In genomic region chr10:80468002-80468401, GRCh38 we compare ENCODE assay signal across 8 cellular contexts. TPM values are rescaled to one million over a fixed set of nuclear protein-coding genes. Genes with fewer than 3 reads are reported as not detected.
A peak's percentile ranks its signal among the peaks of the same experiment; 100 is the strongest.
DNase-seq lines count a peak whose midpoint lies in the region; ATAC-seq and TF ChIP-seq lines count a peak whose summit lies in the region.

No MANE protein-coding gene starts in this region.

- peaks cover 29% of the 10 kb centered on the region; the same call in 1 of the 2 replicates for H3K27me3 ChIP-seq in GM23338 (ENCODE audit: insufficient read depth)

- 0 out of 4 replicates have a peak, but pooled peaks of 1 of the 2 experiments have one; percentile 1 for TF ChIP-seq CTCF in GM23338 (conservative IDR thresholded peaks at IDR 0.05; ENCODE audit: low read depth in 2 of 2)

- H3K4me3 ChIP-seq in GM23338 = no peak overlapping the region

- peaks cover 84% of the 10 kb centered on the region for H3K79me2 ChIP-seq in GM23338 (replicated peaks; ENCODE audit: insufficient read depth)

- no peaks in the 10 kb centered on the region for H3K36me3 ChIP-seq in GM23338 (ENCODE audit: insufficient read depth)

- peaks cover 50% of the 10 kb centered on the region for H4K20me1 ChIP-seq in GM23338 (replicated peaks; ENCODE audit: insufficient read depth)

- peak; percentile 87 for DNase-seq in GM23338 (ENCODE audit: low spot score)
- peak; percentile 73 for DNase-seq in activated T-cell treated with anti-CD3 and anti-CD28 coated beads, Interleukin-2, amount 50 U/mL, for 1 hour
- peak; percentile 85 for DNase-seq in Right ventricle myocardium superior
- DNase-seq in pons (ENCODE audit: low spot score) = peak; percentile 86
- DNase-seq in 8988T = no peak
- DNase-seq in cerebellum (ENCODE audit: low spot score) = no peak

- peak; percentile 74 for ATAC-seq in GM23338
- ATAC-seq in Right ventricle myocardium superior (ENCODE audit: poor library complexity) = peak; percentile 52
- ATAC-seq in GM18909 (IDR thresholded peaks at IDR 0.05; ENCODE audit: poor library complexity, unreplicated experiment) = no peak
- no peak for ATAC-seq in GM21619 (IDR thresholded peaks at IDR 0.05; ENCODE audit: unreplicated experiment)

- no peaks in the 10 kb centered on the region for H3K9me3 Mint-ChIP-seq in GM23338

- H3K27ac Mint-ChIP-seq in GM23338 = no peak overlapping the region

- H3K4me2 ChIP-seq in GM23338 = peak overlapping the region; percentile 72; the same call in 1 of the 2 replicates

- H3K27me3 Mint-ChIP-seq in GM23338 (ENCODE audit: insufficient read depth, low read depth, poor library complexity) = peaks cover 30% of the 10 kb centered on the region

- H2AFZ ChIP-seq in GM23338 = no peak overlapping the region

- no peaks in the 10 kb centered on the region for H3K9me2 ChIP-seq in GM23338 (ENCODE audit: insufficient read depth)

- H3F3A ChIP-seq in GM23338 (replicated peaks; ENCODE audit: low read depth) = no peaks in the 10 kb centered on the region

- no peak overlapping the region for H3K4me3 Mint-ChIP-seq in GM23338

- intact Hi-C loops in Right ventricle myocardium superior (cut with DNase I) = no loop called here

- H3K36me3 Mint-ChIP-seq in GM23338 (ENCODE audit: low read depth) = peaks cover 12% of the 10 kb centered on the region

- H3K4me1 ChIP-seq in GM23338 (ENCODE audit: insufficient read depth) = peaks cover 50% of the 10 kb centered on the region

- peaks cover 68% of the 10 kb centered on the region for H3K4me1 Mint-ChIP-seq in GM23338

- no peak overlapping the region for H3K27ac ChIP-seq in GM23338 (ENCODE audit: low read depth)

TF ChIP-seq in GM23338, 12 proteins besides CTCF, POLR2A, EP300 and RAD21:
- TF ChIP-seq STAT1 (IDR thresholded peaks at IDR 0.05; ENCODE audit: unreplicated experiment) (no peak), EZH2phosphoT487 (IDR thresholded peaks at IDR 0.05; ENCODE audit: unreplicated experiment) (no peak), CREB1 (CRISPR knock-in tag; IDR thresholded peaks at IDR 0.05; ENCODE audit: low read depth) (no peak), NANOG (IDR thresholded peaks at IDR 0.05; ENCODE audit: borderline replicate concordance) (no peak), POLR2AphosphoS5 (IDR thresholded peaks at IDR 0.05; ENCODE audit: low read depth) (peak; percentile 66), ETS1 (IDR thresholded peaks at IDR 0.05) (no peak), EZH2 (IDR thresholded peaks at IDR 0.05; ENCODE audit: low read depth, unreplicated experiment) (no peak)
- TF ChIP-seq, protein P1, sequence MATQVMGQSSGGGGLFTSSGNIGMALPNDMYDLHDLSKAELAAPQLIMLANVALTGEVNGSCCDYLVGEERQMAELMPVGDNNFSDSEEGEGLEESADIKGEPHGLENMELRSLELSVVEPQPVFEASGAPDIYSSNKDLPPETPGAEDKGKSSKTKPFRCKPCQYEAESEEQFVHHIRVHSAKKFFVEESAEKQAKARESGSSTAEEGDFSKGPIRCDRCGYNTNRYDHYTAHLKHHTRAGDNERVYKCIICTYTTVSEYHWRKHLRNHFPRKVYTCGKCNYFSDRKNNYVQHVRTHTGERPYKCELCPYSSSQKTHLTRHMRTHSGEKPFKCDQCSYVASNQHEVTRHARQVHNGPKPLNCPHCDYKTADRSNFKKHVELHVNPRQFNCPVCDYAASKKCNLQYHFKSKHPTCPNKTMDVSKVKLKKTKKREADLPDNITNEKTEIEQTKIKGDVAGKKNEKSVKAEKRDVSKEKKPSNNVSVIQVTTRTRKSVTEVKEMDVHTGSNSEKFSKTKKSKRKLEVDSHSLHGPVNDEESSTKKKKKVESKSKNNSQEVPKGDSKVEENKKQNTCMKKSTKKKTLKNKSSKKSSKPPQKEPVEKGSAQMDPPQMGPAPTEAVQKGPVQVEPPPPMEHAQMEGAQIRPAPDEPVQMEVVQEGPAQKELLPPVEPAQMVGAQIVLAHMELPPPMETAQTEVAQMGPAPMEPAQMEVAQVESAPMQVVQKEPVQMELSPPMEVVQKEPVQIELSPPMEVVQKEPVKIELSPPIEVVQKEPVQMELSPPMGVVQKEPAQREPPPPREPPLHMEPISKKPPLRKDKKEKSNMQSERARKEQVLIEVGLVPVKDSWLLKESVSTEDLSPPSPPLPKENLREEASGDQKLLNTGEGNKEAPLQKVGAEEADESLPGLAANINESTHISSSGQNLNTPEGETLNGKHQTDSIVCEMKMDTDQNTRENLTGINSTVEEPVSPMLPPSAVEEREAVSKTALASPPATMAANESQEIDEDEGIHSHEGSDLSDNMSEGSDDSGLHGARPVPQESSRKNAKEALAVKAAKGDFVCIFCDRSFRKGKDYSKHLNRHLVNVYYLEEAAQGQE (IDR thresholded peaks at IDR 0.05; ENCODE audit: unreplicated experiment) = no peak
TF ChIP-seq in GM23338: peak in this region for 1.

RNA-seq across cellular contexts. Expression of gene TSPAN14, which starts 13.9 kb away (rescaled TPM):
- 31.8 and 40.7 TPM in 2 replicates for total RNA-seq in GM23338 (2014; rRNA removed; shearing (Covaris generic))
- polyA plus RNA-seq in GM23338 (2016; fragmentation: Nextera tagmentation; extraction: Ambion mirVana) = 17.1 and 17.9 TPM in 2 replicates
- 36.6 TPM for total RNA-seq in Right ventricle myocardium superior
- total RNA-seq in cerebellum = 20.5 TPM

RNA-seq across cellular contexts. Expression of gene PRXL2A, which starts 59.7 kb away (rescaled TPM):
- 31.8 and 40.1 TPM in 2 replicates for total RNA-seq in GM23338 (2014; rRNA removed; shearing (Covaris generic))
- polyA plus RNA-seq in GM23338 (2016; fragmentation: Nextera tagmentation; extraction: Ambion mirVana) = 46.8 and 51.7 TPM in 2 replicates
- total RNA-seq in Right ventricle myocardium superior = 110 TPM
- total RNA-seq in cerebellum = 36.8 TPM

Comparison
In these comparisons a context has a peak if more than half of its experiments do, and no peak if none do; other contexts are left out.
1. ATAC-seq: peak in GM23338 (single experiment) and Right ventricle myocardium superior (single experiment); none in GM18909 (single experiment) and GM21619 (single experiment).
2. DNase-seq: peak in GM23338 (single experiment), activated T-cell treated with anti-CD3 and anti-CD28 coated beads, Interleukin-2, amount 50 U/mL, for 1 hour (single experiment), Right ventricle myocardium superior (single experiment) and pons (single experiment); none in 8988T (single experiment) and cerebellum (single experiment).